Comparison of ENCODE assay signal across 8 cellular contexts in the genomic region with DNA sequence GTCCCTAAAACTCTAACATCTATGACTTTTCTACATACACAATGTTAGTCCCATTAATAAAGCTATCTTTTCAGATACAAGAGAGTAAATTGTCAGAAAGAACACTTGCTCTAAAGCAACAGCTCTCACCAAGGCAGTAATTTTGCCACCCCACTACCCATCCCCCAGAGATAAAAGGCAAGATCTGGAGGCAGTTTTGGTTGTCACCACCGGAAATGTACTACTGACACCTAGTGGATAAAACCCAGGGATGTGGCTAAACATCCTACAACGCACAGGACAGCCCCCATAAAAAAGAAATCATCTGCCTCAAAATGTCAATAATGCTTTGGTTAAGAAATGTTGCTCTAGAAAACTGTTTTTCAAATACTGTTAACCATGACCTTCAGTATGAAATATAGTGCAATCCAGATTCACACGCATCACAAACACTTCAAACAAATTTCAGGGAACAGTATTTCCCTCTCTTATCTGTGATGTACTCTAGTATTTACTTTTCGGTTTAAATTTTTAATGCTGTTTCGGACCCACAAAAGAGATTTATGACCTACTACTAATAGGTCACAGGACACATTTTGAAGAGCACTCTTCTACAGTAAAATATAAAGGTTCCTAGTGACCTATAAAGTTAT.
A peak's percentile ranks its signal among the peaks of the same experiment; 100 is the strongest.
DNase-seq lines count a peak whose midpoint lies in the region; TF ChIP-seq lines count a peak whose summit lies in the region.

No MANE protein-coding gene starts in this region.

- DNase-seq in GDM1 (lab: John Stamatoyannopoulos, UW) (peak; percentile 52), HAP-1 (ENCODE audit: low spot score in 2 of 2) (peak; percentile 70 to 71), NB4 (ENCODE audit: low read depth) (peak; percentile 91), SKM-1 treated with dmso at 0.1 percent for 144 hours (lab: John Stamatoyannopoulos, UW; ENCODE audit: unreplicated experiment) (peak; percentile 29), iPS-NIHi11 (ENCODE audit: low spot score) (peak; percentile 49), hepatic stellate cell (ENCODE audit: low spot score) (no peak)
- DNase-seq in stimulated activated CD4-positive, alpha-beta T cell treated with anti-CD3 and anti-CD28 coated beads, Interleukin-15, amount 100 ng/mL, for 24 hours, result peak; percentile 53

- peak overlapping the region; percentile 30 for H3K27ac ChIP-seq in angular gyrus (ENCODE audit: low read depth, low read length)

- H3K9me3 ChIP-seq in HAP-1, result no peaks in the 10 kb centered on the region

- in situ Hi-C loops in HAP-1 (cut with MboI; ENCODE audit: low sequenced_read_pairs), result loop anchor here (5.0 to 25.0 kb wide), 2 partner anchors 173 to 638 kb away; a partner anchor contains a TSS

- H3K4me1 ChIP-seq in HAP-1, result peaks cover 32% of the 10 kb centered on the region

- peak; percentile 82 for TF ChIP-seq CTCF in NB4 (IDR thresholded peaks at IDR 0.05; ENCODE audit: low read depth, low read length)

- no peak overlapping the region for H3K4me3 ChIP-seq in HAP-1
- H3K4me3 ChIP-seq in NB4 (ENCODE audit: low read depth, low read length), result peak overlapping the region; percentile 9

- no peaks in the 10 kb centered on the region for H3K27me3 ChIP-seq in HAP-1 (ENCODE audit: low read depth)

- TF ChIP-seq POLR2A in NB4 (IDR thresholded peaks at IDR 0.05; ENCODE audit: extremely low read depth, insufficient read length), result no peak

- no peaks in the 10 kb centered on the region; the same call in 1 of the 2 replicates for H3K36me3 ChIP-seq in HAP-1 (replicated peaks)
